12 cellular contexts compared by ENCODE assay signal in genomic region chr6:159971341-159972178, GRCh38. TPM values are rescaled to one million over a fixed set of nuclear protein-coding genes. Genes with fewer than 3 reads are reported as not detected.
DNase-seq lines count a peak whose midpoint lies in the region; ATAC-seq and TF ChIP-seq lines count a peak whose summit lies in the region.
"Had no signal": no experiment of that assay in that cellular context is flagged by ENCODE, and none has a peak within 500 bp of the region (broad histone marks: within the 10 kb centered on the region; RNA-seq: fewer than 3 reads in every experiment).

No MANE protein-coding gene starts in this region.

- ATAC-seq in activated naive CD4-positive, alpha-beta T cell treated with anti-CD3 and anti-CD28 coated beads, Interleukin-2, amount 50 U/mL, for 72 hours = no peak
- ATAC-seq in activated T-helper 17 cell treated with anti-CD3 and anti-CD28 coated beads, Interleukin-2, amount 50 U/mL, for 72 hours (replicated peaks) = no peak

- no peak overlapping the region for H4K91ac ChIP-seq in mesenchymal stem cell (ENCODE audit: low read length)

- H3K27me3 Mint-ChIP-seq in activated naive CD4-positive, alpha-beta T cell treated with anti-CD3 and anti-CD28 coated beads, Interleukin-2, amount 10 ng/mL, durations not matched to agents 7 days and 5 days = peaks cover 5% of the 10 kb centered on the region
- H3K27me3 Mint-ChIP-seq in activated T-helper 17 cell treated with anti-CD3 and anti-CD28 coated beads, Interleukin-2, amount 50 U/mL, for 72 hours = no peaks in the 10 kb centered on the region
- H3K27me3 Mint-ChIP-seq in type B pancreatic cell = peaks cover 12% of the 10 kb centered on the region

- no peak overlapping the region for H3K14ac ChIP-seq in mesenchymal stem cell (ENCODE audit: low read length in 2 of 2)

- H2BK15ac ChIP-seq in mesenchymal stem cell (ENCODE audit: low read depth, poor library complexity, severe bottlenecking) = no peak overlapping the region

- H3K23ac ChIP-seq in mesenchymal stem cell (ENCODE audit: low read length in 2 of 2) = no peak overlapping the region

- no peak overlapping the region for H2AFZ ChIP-seq in mesenchymal stem cell (ENCODE audit: low read depth, low read length)

- no peaks in the 10 kb centered on the region for H3K9me3 Mint-ChIP-seq in activated naive CD4-positive, alpha-beta T cell treated with anti-CD3 and anti-CD28 coated beads, Interleukin-2, amount 10 ng/mL, durations not matched to agents 7 days and 5 days
- H3K9me3 Mint-ChIP-seq in activated naive CD4-positive, alpha-beta T cell treated with anti-CD3 and anti-CD28 coated beads, Interleukin-2, amount 50 U/mL, for 72 hours = no peaks in the 10 kb centered on the region
- no peaks in the 10 kb centered on the region for H3K9me3 Mint-ChIP-seq in activated T-helper 17 cell treated with anti-CD3 and anti-CD28 coated beads, Interleukin-2, amount 50 U/mL, for 72 hours
- H3K9me3 Mint-ChIP-seq in type B pancreatic cell = no peaks in the 10 kb centered on the region

- H3K4me1 ChIP-seq in mesenchymal stem cell (ENCODE audit: control insufficient read depth, insufficient read depth, low read depth, low read length) = peaks cover 11% of the 10 kb centered on the region

- no peak overlapping the region for H3K9ac ChIP-seq in mesenchymal stem cell (ENCODE audit: low read length)

- no peak for TF ChIP-seq CTCF in type B pancreatic cell (conservative IDR thresholded peaks at IDR 0.05)

- H3K4me3 Mint-ChIP-seq in activated naive CD4-positive, alpha-beta T cell treated with anti-CD3 and anti-CD28 coated beads, Interleukin-2, amount 10 ng/mL, durations not matched to agents 7 days and 5 days = peak overlapping the region; percentile 52
- peak overlapping the region; percentile 97 for H3K4me3 Mint-ChIP-seq in activated T-helper 17 cell treated with anti-CD3 and anti-CD28 coated beads, Interleukin-2, amount 50 U/mL, for 72 hours
- H3K4me3 Mint-ChIP-seq in type B pancreatic cell = peak overlapping the region; percentile 73

- no peak overlapping the region for H2BK120ac ChIP-seq in mesenchymal stem cell (ENCODE audit: low read depth, low read length)

- no peaks in the 10 kb centered on the region for H3K27me3 ChIP-seq in mesenchymal stem cell (ENCODE audit: control insufficient read depth in 1 of 2, insufficient read depth in 1 of 2, low read length in 2 of 2)
- H3K27me3 ChIP-seq: tibial artery had no signal

- H3K4me3 ChIP-seq in mesenchymal stem cell (ENCODE audit: insufficient read depth in 1 of 2, low read depth in 1 of 2, low read length in 2 of 2) = no peak overlapping the region
- H3K4me3 ChIP-seq: tibial artery had no signal

- H3K4me2 ChIP-seq in mesenchymal stem cell (ENCODE audit: low read length, poor library complexity, severe bottlenecking) = no peak overlapping the region

- peak overlapping the region; percentile 16 for H2AK5ac ChIP-seq in mesenchymal stem cell (ENCODE audit: low read length, severe bottlenecking)

- H3K79me1 ChIP-seq in mesenchymal stem cell (replicated peaks; ENCODE audit: low read length, poor library complexity, severe bottlenecking) = no peaks in the 10 kb centered on the region

- H3K4ac ChIP-seq in mesenchymal stem cell (ENCODE audit: low read depth in 1 of 2, low read length in 2 of 2) = no peak overlapping the region

- no peak overlapping the region for H2BK12ac ChIP-seq in mesenchymal stem cell (ENCODE audit: low read length in 2 of 2)

- no peaks in the 10 kb centered on the region for H3K9me3 ChIP-seq in mesenchymal stem cell (ENCODE audit: control insufficient read depth, low read length)
- H3K9me3 ChIP-seq: tibial artery had no signal

- no peak for DNase-seq in activated naive CD4-positive, alpha-beta T cell treated with anti-CD3 and anti-CD28 coated beads, Interleukin-2, amount 10 ng/mL, durations not matched to agents 7 days and 5 days
- DNase-seq in activated naive CD4-positive, alpha-beta T cell treated with anti-CD3 and anti-CD28 coated beads, Interleukin-2, amount 50 U/mL, for 72 hours (ENCODE audit: low spot score in 2 of 2) = no peak
- DNase-seq in mesenchymal stem cell (no peak), type B pancreatic cell (ENCODE audit: extremely low spot score, unreplicated experiment) (no peak), substantia nigra (lab: John Stamatoyannopoulos, UW) (no peak), glomerular visceral epithelial cell (ENCODE audit: extremely low spot score) (no peak), mucosa of gallbladder (ENCODE audit: low spot score) (no peak)
- DNase-seq: foreskin melanocyte, NCI-H446 treated with DMSO at 0.1 percent for 48 hours, RPMI8226, tibial artery had no signal

- CTCF ChIA-PET in activated naive CD4-positive, alpha-beta T cell treated with anti-CD3 and anti-CD28 coated beads, Interleukin-2, amount 10 ng/mL, durations not matched to agents 7 days and 5 days (lab: Charles Lee) = no interaction called here

- H2BK5ac ChIP-seq in mesenchymal stem cell (ENCODE audit: low read depth, low read length, poor library complexity, severe bottlenecking) = no peak overlapping the region

- no peak overlapping the region for H3K27ac ChIP-seq in mesenchymal stem cell (ENCODE audit: low read length, poor library complexity, severe bottlenecking)
- H3K27ac ChIP-seq in substantia nigra (ENCODE audit: low read depth, low read length, poor library complexity, severe bottlenecking) = no peak overlapping the region
- H3K27ac ChIP-seq: tibial artery had no signal

- H3K4me1 Mint-ChIP-seq in activated naive CD4-positive, alpha-beta T cell treated with anti-CD3 and anti-CD28 coated beads, Interleukin-2, amount 10 ng/mL, durations not matched to agents 7 days and 5 days = peaks cover 70% of the 10 kb centered on the region
- H3K4me1 Mint-ChIP-seq in activated T-helper 17 cell treated with anti-CD3 and anti-CD28 coated beads, Interleukin-2, amount 50 U/mL, for 72 hours = peaks cover 46% of the 10 kb centered on the region
- H3K4me1 Mint-ChIP-seq in type B pancreatic cell (ENCODE audit: unreplicated experiment) = peaks cover 57% of the 10 kb centered on the region

- H4K8ac ChIP-seq in mesenchymal stem cell (ENCODE audit: low read length) = no peak overlapping the region

- H3K36me3 Mint-ChIP-seq in activated naive CD4-positive, alpha-beta T cell treated with anti-CD3 and anti-CD28 coated beads, Interleukin-2, amount 10 ng/mL, durations not matched to agents 7 days and 5 days = peaks cover 21% of the 10 kb centered on the region
- H3K36me3 Mint-ChIP-seq in activated naive CD4-positive, alpha-beta T cell treated with anti-CD3 and anti-CD28 coated beads, Interleukin-2, amount 50 U/mL, for 72 hours = peaks cover 13 to 22% of the 10 kb centered on the region in 2 donors
- H3K36me3 Mint-ChIP-seq in activated T-helper 17 cell treated with anti-CD3 and anti-CD28 coated beads, Interleukin-2, amount 50 U/mL, for 72 hours (ENCODE audit: low read depth) = peaks cover 24% of the 10 kb centered on the region
- H3K36me3 Mint-ChIP-seq in type B pancreatic cell = peaks cover 9% of the 10 kb centered on the region

- H3K27ac Mint-ChIP-seq in activated naive CD4-positive, alpha-beta T cell treated with anti-CD3 and anti-CD28 coated beads, Interleukin-2, amount 10 ng/mL, durations not matched to agents 7 days and 5 days = no peak overlapping the region
- no peak overlapping the region for H3K27ac Mint-ChIP-seq in activated naive CD4-positive, alpha-beta T cell treated with anti-CD3 and anti-CD28 coated beads, Interleukin-2, amount 50 U/mL, for 72 hours
- no peak overlapping the region for H3K27ac Mint-ChIP-seq in activated T-helper 17 cell treated with anti-CD3 and anti-CD28 coated beads, Interleukin-2, amount 50 U/mL, for 72 hours
- H3K27ac Mint-ChIP-seq in type B pancreatic cell = peak overlapping the region; percentile 43

- H3K36me3 ChIP-seq in mesenchymal stem cell (ENCODE audit: control insufficient read depth in 1 of 2, insufficient read depth in 2 of 2, low read depth in 1 of 2, low read length in 2 of 2) = peaks cover 0 to 3% of the 10 kb centered on the region in 2 experiments
- H3K36me3 ChIP-seq: tibial artery had no signal

- 95% methylated on average over 10 of the region's 12 CpGs for WGBS in mesenchymal stem cell

- no peak overlapping the region for H3K18ac ChIP-seq in mesenchymal stem cell (ENCODE audit: low read depth in 1 of 2, low read length in 2 of 2)

RNA-seq across cellular contexts. Expression of gene IGF2R, which starts 2.7 kb away (rescaled TPM):
- 100 to 1,000 TPM in 1 of 2 donors, 10 to 100 TPM in 1; 73.8 to 105 TPM for total RNA-seq in activated naive CD4-positive, alpha-beta T cell treated with anti-CD3 and anti-CD28 coated beads, Interleukin-2, amount 50 U/mL, for 72 hours
- total RNA-seq in activated T-helper 17 cell treated with anti-CD3 and anti-CD28 coated beads, Interleukin-2, amount 50 U/mL, for 72 hours = 10 to 100 TPM; 68.2 to 82.2 TPM
- 109 TPM for polyA plus RNA-seq in mesenchymal stem cell (2013, experiment 1 of 2)
- polyA plus RNA-seq in mesenchymal stem cell (2013, experiment 2 of 2) = 99.8 TPM
- total RNA-seq in type B pancreatic cell (ENCODE audit: low replicate concordance) = 79.8 and 95.5 TPM in 2 replicates
- 98.5 TPM for total RNA-seq in mucosa of gallbladder
